Comparison of ENCODE assay signal across 27 cellular contexts in the genomic region with DNA sequence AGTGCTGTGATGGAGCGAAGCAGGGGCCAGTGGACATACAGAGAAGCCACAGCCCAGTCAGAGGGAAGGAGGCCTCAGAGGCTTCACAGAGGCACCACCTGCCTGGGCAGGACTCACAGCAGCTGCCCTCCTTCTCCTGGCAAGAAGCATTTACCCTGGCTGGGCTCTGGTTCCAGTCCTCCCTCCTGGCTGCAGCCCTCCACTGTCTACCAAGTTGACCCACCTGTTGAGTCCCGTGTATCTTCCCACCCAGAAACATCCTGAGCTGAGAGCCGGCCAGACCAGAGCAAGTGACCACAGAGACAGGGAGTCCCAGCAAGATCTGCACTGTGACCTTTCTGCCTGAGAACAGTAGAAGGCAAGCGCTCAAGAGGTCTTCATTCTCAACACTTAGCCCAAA. TPM values are rescaled to one million over a fixed set of nuclear protein-coding genes. Genes with fewer than 3 reads are reported as not detected.
"Had no signal": no experiment of that assay in that cellular context is flagged by ENCODE, and none has a peak within 500 bp of the region (broad histone marks: within the 10 kb centered on the region; RNA-seq: fewer than 3 reads in every experiment).

No MANE protein-coding gene starts in this region.

- H3K27me3 ChIP-seq: brain microvascular endothelial cell had no signal

- H3K9me3 ChIP-seq: esophagus muscularis mucosa, gastroesophageal sphincter, heart right ventricle had no signal

- H3K27ac ChIP-seq: brain microvascular endothelial cell, esophagus muscularis mucosa, gastroesophageal sphincter, heart right ventricle, WERI-Rb-1 had no signal

- H3K4me3 ChIP-seq: esophagus muscularis mucosa, gastroesophageal sphincter, heart right ventricle had no signal

- FAIRE-seq: astrocyte, colon had no signal

- H3K36me3 ChIP-seq: brain microvascular endothelial cell, esophagus muscularis mucosa, gastroesophageal sphincter, heart right ventricle, WERI-Rb-1 had no signal

- ATAC-seq: activated CD8-positive, alpha-beta T cell treated with anti-CD3 and anti-CD28 coated beads for 36 hours; activated T-helper 17 cell treated with anti-CD3 and anti-CD28 coated beads, Interleukin-2, amount 50 U/mL, for 72 hours; effector memory CD8-positive, alpha-beta T cell; gastroesophageal sphincter; heart right ventricle; T-helper 17 cell had no signal

- DNase-seq: activated B cell treated with CpG ODN at 0.5 μM for 24 hours; activated CD4-positive, alpha-beta T cell treated with anti-CD3 and anti-CD28 coated beads, Interleukin-2, amount 50 U/mL, for 1 hour; activated CD4-positive, alpha-beta T cell treated with anti-CD3 and anti-CD28 coated beads, Interleukin-2, amount 50 U/mL, for 48 hours; activated CD8-positive, alpha-beta memory T cell treated with anti-CD3 and anti-CD28 coated beads for 24 hours; activated effector memory CD4-positive, alpha-beta T cell treated with Interleukin-2 at 50 U/mL for 16 hours; activated gamma-delta T cell treated with Interleukin-2 at 50 U/mL for 16 hours; activated naive CD4-positive, alpha-beta T cell treated with anti-CD3 and anti-CD28 coated beads, Interleukin-2, amount 50 U/mL, for 16 hours; activated naive CD4-positive, alpha-beta T cell treated with Interleukin-2 at 50 U/mL for 16 hours; activated T-cell treated with anti-CD3 and anti-CD28 coated beads, Interleukin-2, amount 50 U/mL, for 4 hours; amniotic stem cell; anterior cingulate cortex; brain microvascular endothelial cell; cortex of kidney; dermis blood vessel endothelial cell; effector CD4-positive, alpha-beta T cell; effector memory CD8-positive, alpha-beta T cell; foreskin melanocyte; heart right ventricle; T-helper 17 cell; T1000; WERI-Rb-1 had no signal

RNA-seq across cellular contexts. Expression of a gene that starts 49.7 kb away (rescaled TPM):
- total RNA-seq: activated B cell treated with CpG ODN at 0.5 μM for 24 hours; activated CD8-positive, alpha-beta T cell treated with anti-CD3 and anti-CD28 coated beads for 36 hours; activated T-cell treated with anti-CD3 and anti-CD28 coated beads, Interleukin-2, amount 50 U/mL, for 4 hours; activated T-helper 17 cell treated with anti-CD3 and anti-CD28 coated beads, Interleukin-2, amount 50 U/mL, for 72 hours; dermis blood vessel endothelial cell; T-helper 17 cell had no signal
